1 cellular context compared by ENCODE assay signal in genomic region chr6:74451953-74452352, GRCh38.
TF ChIP-seq lines count a peak whose summit lies in the region.

No MANE protein-coding gene starts in this region.

TF ChIP-seq in H1, 55 proteins besides CTCF, POLR2A, EP300 and RAD21 (continued from another document):
- TF ChIP-seq USF2 (IDR thresholded peaks at IDR 0.05; ENCODE audit: low read length) (no peak), PHF8 (conservative IDR thresholded peaks at IDR 0.05; ENCODE audit: low read depth, low read length) (no peak), POU5F1 (IDR thresholded peaks at IDR 0.05; ENCODE audit: low read depth, low read length) (no peak), TCF12 (IDR thresholded peaks at IDR 0.05; ENCODE audit: low read depth, low read length) (no peak), SUZ12 (IDR thresholded peaks at IDR 0.05; ENCODE audit: low read length) (no peak), SP2 (IDR thresholded peaks at IDR 0.05; ENCODE audit: low read length) (no peak)
